Comparison of ENCODE assay signal across 4 cellular contexts in genomic region chr5:2276101-2276500, GRCh38.
"Had no signal": no experiment of that assay in that cellular context is flagged by ENCODE, and none has a peak within 500 bp of the region (broad histone marks: within the 10 kb centered on the region; RNA-seq: fewer than 3 reads in every experiment).

No MANE protein-coding gene starts in this region.

- H3K9me3 Mint-ChIP-seq: GM23338, H9 had no signal

- H3K4me3 ChIP-seq: GM23338 had no signal

- H3K4me2 ChIP-seq: GM23338 had no signal

- H3K4me1 Mint-ChIP-seq: GM23338 had no signal

- H3K27ac Mint-ChIP-seq: GM23338, H9 had no signal

- DNase-seq: H9, HCEC 1CT, IMR-90 had no signal

- H3K4me3 Mint-ChIP-seq: GM23338, H9 had no signal

- H2AFZ ChIP-seq: GM23338 had no signal
